2 cellular contexts compared by ENCODE assay signal in the genomic region with DNA sequence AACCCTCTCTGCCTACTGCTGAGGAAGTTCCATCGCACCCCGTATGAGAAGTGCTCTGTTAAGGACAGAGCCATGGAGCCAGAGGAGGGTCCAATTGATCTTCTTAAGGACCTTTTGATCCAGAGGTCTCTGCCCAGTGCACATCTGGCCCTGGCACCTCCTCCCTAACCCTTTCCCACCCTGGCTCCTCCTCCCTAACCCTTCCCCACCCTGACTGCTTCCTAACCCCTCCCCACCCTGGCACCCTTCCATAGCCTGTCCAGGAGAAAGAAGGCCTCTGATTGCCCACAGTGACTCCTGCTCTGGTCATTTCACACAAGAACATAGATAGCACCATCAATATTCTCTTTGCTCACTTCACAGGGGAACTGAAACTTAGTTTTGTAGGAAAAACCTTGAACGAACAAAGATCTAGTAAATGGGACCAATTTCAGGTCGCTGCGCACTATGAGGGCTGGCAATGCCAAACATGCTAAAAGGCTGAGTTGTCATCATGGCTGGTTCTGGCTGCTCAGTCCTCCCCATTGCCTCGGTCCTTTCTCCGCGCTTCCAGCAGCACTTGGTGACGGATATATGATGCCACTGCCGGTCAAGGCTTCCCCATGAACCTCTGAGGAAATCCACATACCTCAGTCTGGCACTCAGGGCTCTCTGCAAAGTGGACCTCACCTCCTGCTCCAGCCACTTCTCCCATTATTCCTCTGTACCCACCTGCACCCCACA.
TF ChIP-seq lines count a peak whose summit lies in the region.

No MANE protein-coding gene starts in this region.

TF ChIP-seq in SK-N-SH, 30 proteins besides CTCF, POLR2A, EP300 and RAD21 (continued from another document):
- no peak for TF ChIP-seq FOSL2 (IDR thresholded peaks at IDR 0.05; ENCODE audit: borderline replicate concordance, low read depth)
- TF ChIP-seq SIN3A (IDR thresholded peaks at IDR 0.05; ENCODE audit: borderline replicate concordance, low read depth, low read length): no peak
- TF ChIP-seq, protein P1, sequence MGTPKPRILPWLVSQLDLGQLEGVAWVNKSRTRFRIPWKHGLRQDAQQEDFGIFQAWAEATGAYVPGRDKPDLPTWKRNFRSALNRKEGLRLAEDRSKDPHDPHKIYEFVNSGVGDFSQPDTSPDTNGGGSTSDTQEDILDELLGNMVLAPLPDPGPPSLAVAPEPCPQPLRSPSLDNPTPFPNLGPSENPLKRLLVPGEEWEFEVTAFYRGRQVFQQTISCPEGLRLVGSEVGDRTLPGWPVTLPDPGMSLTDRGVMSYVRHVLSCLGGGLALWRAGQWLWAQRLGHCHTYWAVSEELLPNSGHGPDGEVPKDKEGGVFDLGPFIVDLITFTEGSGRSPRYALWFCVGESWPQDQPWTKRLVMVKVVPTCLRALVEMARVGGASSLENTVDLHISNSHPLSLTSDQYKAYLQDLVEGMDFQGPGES (IDR thresholded peaks at IDR 0.05; ENCODE audit: low read depth, low read length): no peak
- no peak for TF ChIP-seq JUND (IDR thresholded peaks at IDR 0.05)
- TF ChIP-seq, protein P2, sequence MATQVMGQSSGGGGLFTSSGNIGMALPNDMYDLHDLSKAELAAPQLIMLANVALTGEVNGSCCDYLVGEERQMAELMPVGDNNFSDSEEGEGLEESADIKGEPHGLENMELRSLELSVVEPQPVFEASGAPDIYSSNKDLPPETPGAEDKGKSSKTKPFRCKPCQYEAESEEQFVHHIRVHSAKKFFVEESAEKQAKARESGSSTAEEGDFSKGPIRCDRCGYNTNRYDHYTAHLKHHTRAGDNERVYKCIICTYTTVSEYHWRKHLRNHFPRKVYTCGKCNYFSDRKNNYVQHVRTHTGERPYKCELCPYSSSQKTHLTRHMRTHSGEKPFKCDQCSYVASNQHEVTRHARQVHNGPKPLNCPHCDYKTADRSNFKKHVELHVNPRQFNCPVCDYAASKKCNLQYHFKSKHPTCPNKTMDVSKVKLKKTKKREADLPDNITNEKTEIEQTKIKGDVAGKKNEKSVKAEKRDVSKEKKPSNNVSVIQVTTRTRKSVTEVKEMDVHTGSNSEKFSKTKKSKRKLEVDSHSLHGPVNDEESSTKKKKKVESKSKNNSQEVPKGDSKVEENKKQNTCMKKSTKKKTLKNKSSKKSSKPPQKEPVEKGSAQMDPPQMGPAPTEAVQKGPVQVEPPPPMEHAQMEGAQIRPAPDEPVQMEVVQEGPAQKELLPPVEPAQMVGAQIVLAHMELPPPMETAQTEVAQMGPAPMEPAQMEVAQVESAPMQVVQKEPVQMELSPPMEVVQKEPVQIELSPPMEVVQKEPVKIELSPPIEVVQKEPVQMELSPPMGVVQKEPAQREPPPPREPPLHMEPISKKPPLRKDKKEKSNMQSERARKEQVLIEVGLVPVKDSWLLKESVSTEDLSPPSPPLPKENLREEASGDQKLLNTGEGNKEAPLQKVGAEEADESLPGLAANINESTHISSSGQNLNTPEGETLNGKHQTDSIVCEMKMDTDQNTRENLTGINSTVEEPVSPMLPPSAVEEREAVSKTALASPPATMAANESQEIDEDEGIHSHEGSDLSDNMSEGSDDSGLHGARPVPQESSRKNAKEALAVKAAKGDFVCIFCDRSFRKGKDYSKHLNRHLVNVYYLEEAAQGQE (IDR thresholded peaks at IDR 0.05; ENCODE audit: low read depth, low read length): no peak
- TF ChIP-seq TEAD4 (IDR thresholded peaks at IDR 0.05; ENCODE audit: borderline replicate concordance, insufficient read depth): no peak
- TF ChIP-seq RFX5 (IDR thresholded peaks at IDR 0.05; ENCODE audit: low read length): no peak
- no peak for TF ChIP-seq FOXJ3 (CRISPR knock-in tag; IDR thresholded peaks at IDR 0.05)
- TF ChIP-seq, protein P3, sequence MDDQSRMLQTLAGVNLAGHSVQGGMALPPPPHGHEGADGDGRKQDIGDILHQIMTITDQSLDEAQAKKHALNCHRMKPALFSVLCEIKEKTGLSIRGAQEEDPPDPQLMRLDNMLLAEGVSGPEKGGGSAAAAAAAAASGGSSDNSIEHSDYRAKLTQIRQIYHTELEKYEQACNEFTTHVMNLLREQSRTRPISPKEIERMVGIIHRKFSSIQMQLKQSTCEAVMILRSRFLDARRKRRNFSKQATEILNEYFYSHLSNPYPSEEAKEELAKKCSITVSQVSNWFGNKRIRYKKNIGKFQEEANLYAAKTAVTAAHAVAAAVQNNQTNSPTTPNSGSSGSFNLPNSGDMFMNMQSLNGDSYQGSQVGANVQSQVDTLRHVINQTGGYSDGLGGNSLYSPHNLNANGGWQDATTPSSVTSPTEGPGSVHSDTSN (IDR thresholded peaks at IDR 0.05): no peak
- TF ChIP-seq GABPA (IDR thresholded peaks at IDR 0.05; ENCODE audit: low read depth): no peak
- TF ChIP-seq NFIC (IDR thresholded peaks at IDR 0.05; ENCODE audit: borderline replicate concordance): no peak
- no peak for TF ChIP-seq ELF1 (IDR thresholded peaks at IDR 0.05)
- TF ChIP-seq POLR2AphosphoS5 (IDR thresholded peaks at IDR 0.05; ENCODE audit: low read depth, low read length): no peak

TF ChIP-seq in SK-N-SH treated with all-trans-retinoic acid at 6 μM for 48 hours, 23 proteins besides CTCF, POLR2A, EP300 and RAD21 (continued from another document):
- TF ChIP-seq ARNTL (CRISPR knock-in tag; IDR thresholded peaks at IDR 0.05; ENCODE audit: borderline replicate concordance, low read depth) (no peak), SNAI2 (CRISPR knock-in tag; IDR thresholded peaks at IDR 0.05) (no peak), TOX (CRISPR knock-in tag; IDR thresholded peaks at IDR 0.05; ENCODE audit: borderline replicate concordance) (no peak), GLIS3 (CRISPR knock-in tag; IDR thresholded peaks at IDR 0.05) (no peak), ZNF70 (CRISPR knock-in tag; IDR thresholded peaks at IDR 0.05) (no peak), ZNF565 (CRISPR knock-in tag; conservative IDR thresholded peaks at IDR 0.05; ENCODE audit: low read depth) (no peak), CSDC2 (CRISPR knock-in tag; IDR thresholded peaks at IDR 0.05) (no peak), ZNF8 (CRISPR knock-in tag; IDR thresholded peaks at IDR 0.05) (no peak), ZFP30 (CRISPR knock-in tag; IDR thresholded peaks at IDR 0.05) (no peak), TCF4 (CRISPR knock-in tag; IDR thresholded peaks at IDR 0.05; ENCODE audit: borderline replicate concordance) (no peak)
- TF ChIP-seq, protein P4, sequence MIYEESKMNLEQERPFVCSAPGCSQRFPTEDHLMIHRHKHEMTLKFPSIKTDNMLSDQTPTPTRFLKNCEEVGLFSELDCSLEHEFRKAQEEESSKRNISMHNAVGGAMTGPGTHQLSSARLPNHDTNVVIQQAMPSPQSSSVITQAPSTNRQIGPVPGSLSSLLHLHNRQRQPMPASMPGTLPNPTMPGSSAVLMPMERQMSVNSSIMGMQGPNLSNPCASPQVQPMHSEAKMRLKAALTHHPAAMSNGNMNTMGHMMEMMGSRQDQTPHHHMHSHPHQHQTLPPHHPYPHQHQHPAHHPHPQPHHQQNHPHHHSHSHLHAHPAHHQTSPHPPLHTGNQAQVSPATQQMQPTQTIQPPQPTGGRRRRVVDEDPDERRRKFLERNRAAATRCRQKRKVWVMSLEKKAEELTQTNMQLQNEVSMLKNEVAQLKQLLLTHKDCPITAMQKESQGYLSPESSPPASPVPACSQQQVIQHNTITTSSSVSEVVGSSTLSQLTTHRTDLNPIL (CRISPR knock-in tag; IDR thresholded peaks at IDR 0.05; ENCODE audit: low read depth): no peak
